In genomic region chr5:55994998-55995914, GRCh38 we compare ENCODE assay signal across 8 cellular contexts. TPM values are rescaled to one million over a fixed set of nuclear protein-coding genes. Genes with fewer than 3 reads are reported as not detected.
DNase-seq lines count a peak whose midpoint lies in the region; ATAC-seq and TF ChIP-seq lines count a peak whose summit lies in the region.

No MANE protein-coding gene starts in this region.

- H3K27me3 ChIP-seq in left lung = no peaks in the 10 kb centered on the region

- H3K9me3 ChIP-seq in left lung = no peaks in the 10 kb centered on the region

- peak overlapping the region; percentile 98 to 99 for H3K27ac ChIP-seq in left lung

- H3K4me3 ChIP-seq in left lung = peak overlapping the region; percentile 75 to 79

- peak; percentile 94 for ATAC-seq in GM19372 (IDR thresholded peaks at IDR 0.05; ENCODE audit: low read depth, unreplicated experiment)
- peak; percentile 97 for ATAC-seq in HG03521 (IDR thresholded peaks at IDR 0.05; ENCODE audit: unreplicated experiment)
- ATAC-seq in left lung = peak; percentile 97

- intact Hi-C loops in left lung (cut with DNase I) = loop anchor here in 1 of 2 donors (10.0 kb wide), 1 partner anchor 90 kb away; no protein-coding TSS in a partner anchor

- peak; percentile 71 to 99 (median 95) for DNase-seq in C1 segment of cervical spinal cord (lab: John Stamatoyannopoulos, UW)
- peak; percentile 28 for DNase-seq in NCI-H526 treated with DMSO at 0.1 percent for 48 hours (lab: John Stamatoyannopoulos, UW)
- DNase-seq in activated CD4-positive, alpha-beta T cell treated with anti-CD3 and anti-CD28 coated beads, Interleukin-2, amount 50 U/mL, for 1 hour = peak; percentile 95
- DNase-seq in dedifferentiated amniotic fluid mesenchymal stem cell (ENCODE audit: extremely low spot score) = peak; percentile 94
- peak; percentile 97 for DNase-seq in left lung
- peak; percentile 96 to 97 for DNase-seq in stimulated activated CD4-positive, alpha-beta T cell treated with anti-CD3 and anti-CD28 coated beads, Interleukin-2, amount 100 ng/mL, for 48 hours

- TF ChIP-seq CTCF in left lung (IDR thresholded peaks at IDR 0.05) = peak in 1 of 2 donors; percentile 34

- peaks cover 7 to 46% of the 10 kb centered on the region in 2 donors for H3K4me1 ChIP-seq in left lung

- no peaks in the 10 kb centered on the region for H3K36me3 ChIP-seq in left lung

RNA-seq across cellular contexts. Expression of gene IL6ST, which starts 0.5 kb away (rescaled TPM):
- total RNA-seq in left lung = 100 to 1,000 TPM; 309 to 464 TPM

Comparison
In these comparisons a context has a peak if more than half of its experiments do, and no peak if none do; other contexts are left out.
1. Peak in every context shown above with its lines: DNase-seq, ATAC-seq, H3K4me3 ChIP-seq and H3K27ac ChIP-seq.
2. DNase-seq: peak in every context shown above with its lines; median percentile 97 in left lung; 96 in stimulated activated CD4-positive, alpha-beta T cell treated with anti-CD3 and anti-CD28 coated beads, Interleukin-2, amount 100 ng/mL, for 48 hours; 95 in C1 segment of cervical spinal cord; 95 in activated CD4-positive, alpha-beta T cell treated with anti-CD3 and anti-CD28 coated beads, Interleukin-2, amount 50 U/mL, for 1 hour; 94 in dedifferentiated amniotic fluid mesenchymal stem cell; 28 in NCI-H526 treated with DMSO at 0.1 percent for 48 hours.